8 cellular contexts compared by ENCODE assay signal in genomic region chr12:71014180-71014785, GRCh38.
DNase-seq lines count a peak whose midpoint lies in the region; ATAC-seq, FAIRE-seq and TF ChIP-seq lines count a peak whose summit lies in the region.

No MANE protein-coding gene starts in this region.

- H4K20me1 ChIP-seq in MM.1S (ENCODE audit: insufficient read depth, low read length) = no peaks in the 10 kb centered on the region

- H2AFZ ChIP-seq in MM.1S (ENCODE audit: low read length) = peak overlapping the region; percentile 52

- DNase-seq in AG10803 (ENCODE audit: low read depth) (peak; percentile 57), MM.1S (peak; percentile 7), bronchial epithelial cell (ENCODE audit: low read depth) (peak; percentile 62), lower lobe of right lung (no peak), NCI-H146 (lab: John Stamatoyannopoulos, UW) (no peak), NCI-H1048 (lab: John Stamatoyannopoulos, UW) (no peak)

- no peak for FAIRE-seq in bronchial epithelial cell (lab: Jason Lieb, UNC)

- intact Hi-C loops in lower lobe of right lung (cut with DNase I) = no loop called here

- H3K79me2 ChIP-seq in MM.1S (ENCODE audit: low read length) = no peaks in the 10 kb centered on the region

- peak; percentile 64 to 78 for ATAC-seq in lower lobe of right lung
- no peak for ATAC-seq in HG03442 (IDR thresholded peaks at IDR 0.05; ENCODE audit: unreplicated experiment)
- ATAC-seq in GM21526 (IDR thresholded peaks at IDR 0.05; ENCODE audit: low FRiP score, unreplicated experiment) = no peak

- no peaks in the 10 kb centered on the region for H3K36me3 ChIP-seq in MM.1S (replicated peaks; ENCODE audit: insufficient read depth, low read length)
- no peaks in the 10 kb centered on the region for H3K36me3 ChIP-seq in bronchial epithelial cell (ENCODE audit: control insufficient read depth, insufficient read depth, low read length)
- H3K36me3 ChIP-seq in lower lobe of right lung = no peaks in the 10 kb centered on the region

- H3K9ac ChIP-seq in MM.1S (ENCODE audit: low read length) = no peak overlapping the region

- H3F3A ChIP-seq in MM.1S (ENCODE audit: insufficient read depth, low read length) = no peaks in the 10 kb centered on the region

- H3K27ac ChIP-seq in MM.1S (ENCODE audit: low read length) (no peak overlapping the region), lower lobe of right lung (no peak overlapping the region)

- H3K4me1 ChIP-seq in MM.1S (ENCODE audit: low read length) (no peaks in the 10 kb centered on the region), lower lobe of right lung (no peaks in the 10 kb centered on the region)

- H3K4me3 ChIP-seq in AG10803 (ENCODE audit: low read length) = peak overlapping the region; percentile 29; the same call in 1 of the 2 replicates
- H3K4me3 ChIP-seq in MM.1S (ENCODE audit: low read length) = peak overlapping the region; percentile 14; the same call in 1 of the 2 replicates
- H3K4me3 ChIP-seq in bronchial epithelial cell (ENCODE audit: low read depth, low read length) = no peak overlapping the region
- H3K4me3 ChIP-seq in lower lobe of right lung = no peak overlapping the region

- no peaks in the 10 kb centered on the region for H3K9me2 ChIP-seq in MM.1S (replicated peaks; ENCODE audit: insufficient read depth, low read length)

- H3K9me3 ChIP-seq in MM.1S (replicated peaks; ENCODE audit: insufficient read depth, low read length) (no peaks in the 10 kb centered on the region), lower lobe of right lung (no peaks in the 10 kb centered on the region)

- H3K4me2 ChIP-seq in MM.1S (ENCODE audit: low read depth, low read length) = peak overlapping the region; percentile 34; the same call in 1 of the 2 replicates

- peak; percentile 58 for TF ChIP-seq CTCF in AG10803 (conservative IDR thresholded peaks at IDR 0.05; ENCODE audit: low read length)
- TF ChIP-seq CTCF in MM.1S (IDR thresholded peaks at IDR 0.05; ENCODE audit: low read length) = peak; percentile 32
- peak; percentile 39 for TF ChIP-seq CTCF in bronchial epithelial cell (IDR thresholded peaks at IDR 0.05; ENCODE audit: insufficient read depth, low read length, severe bottlenecking)
- TF ChIP-seq CTCF in lower lobe of right lung (IDR thresholded peaks at IDR 0.05) = peak; percentile 49

- H3K27me3 ChIP-seq in MM.1S (replicated peaks; ENCODE audit: insufficient read depth, low read length) (no peaks in the 10 kb centered on the region), bronchial epithelial cell (ENCODE audit: control insufficient read depth, insufficient read depth, low read length) (no peaks in the 10 kb centered on the region), lower lobe of right lung (ENCODE audit: low read depth) (peaks cover 10% of the 10 kb centered on the region)

Comparison
In these comparisons a context has a peak if more than half of its experiments do, and no peak if none do; other contexts are left out.
1. DNase-seq: peak in AG10803 (single experiment), MM.1S (single experiment) and bronchial epithelial cell (single experiment); none in lower lobe of right lung (single experiment), NCI-H146 (single experiment) and NCI-H1048 (single experiment).
2. H3K4me3 ChIP-seq: peak in AG10803 (single experiment) and MM.1S (single experiment); none in bronchial epithelial cell (single experiment) and lower lobe of right lung (single experiment).
3. ATAC-seq: peak in lower lobe of right lung (2 of 2); none in HG03442 (single experiment) and GM21526 (single experiment).
4. Peak in every context shown above with its lines, with median percentiles within 50 percentile points of each other: CTCF ChIP-seq.